In the genomic region with DNA sequence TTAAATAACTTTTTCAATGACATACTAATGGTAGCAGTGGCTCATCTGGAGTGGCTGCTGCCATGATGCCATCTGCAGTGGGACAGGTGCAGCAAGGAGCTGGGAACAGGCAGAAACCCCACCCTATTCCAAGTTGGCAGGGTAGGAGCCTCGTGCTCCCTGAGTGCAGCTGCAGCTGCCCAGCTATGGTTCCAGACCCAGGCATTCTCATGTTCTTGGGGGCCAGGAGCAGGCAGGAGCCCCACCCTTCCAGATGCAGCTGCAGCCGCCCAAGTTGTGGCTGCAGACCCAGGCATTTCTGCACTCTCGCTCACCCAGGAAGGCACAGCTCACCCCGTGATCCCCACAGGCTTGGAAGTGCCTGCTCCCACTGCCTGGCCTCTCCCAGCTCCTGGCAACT, we compare ENCODE assay signal across 1 cellular context.
A peak's percentile ranks its signal among the peaks of the same experiment; 100 is the strongest.
TF ChIP-seq lines count a peak whose summit lies in the region.

No MANE protein-coding gene starts in this region.

TF ChIP-seq in K562, 482 proteins besides CTCF, POLR2A, EP300 and RAD21 (continued from another document):
- TF ChIP-seq, protein P1, sequence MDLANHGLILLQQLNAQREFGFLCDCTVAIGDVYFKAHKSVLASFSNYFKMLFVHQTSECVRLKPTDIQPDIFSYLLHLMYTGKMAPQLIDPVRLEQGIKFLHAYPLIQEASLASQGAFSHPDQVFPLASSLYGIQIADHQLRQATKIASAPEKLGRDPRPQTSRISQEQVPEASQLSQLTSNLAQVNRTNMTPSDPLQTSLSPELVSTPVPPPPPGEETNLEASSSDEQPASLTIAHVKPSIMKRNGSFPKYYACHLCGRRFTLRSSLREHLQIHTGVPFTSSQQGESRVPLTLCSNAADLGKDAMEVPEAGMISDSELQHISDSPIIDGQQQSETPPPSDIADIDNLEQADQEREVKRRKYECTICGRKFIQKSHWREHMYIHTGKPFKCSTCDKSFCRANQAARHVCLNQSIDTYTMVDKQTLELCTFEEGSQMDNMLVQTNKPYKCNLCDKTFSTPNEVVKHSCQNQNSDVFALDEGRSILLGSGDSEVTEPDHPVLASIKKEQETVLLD (IDR thresholded peaks at IDR 0.05) = no peak
- TF ChIP-seq ZNF165 (CRISPR knock-in tag; IDR thresholded peaks at IDR 0.05; ENCODE audit: borderline replicate concordance) (0 out of 2 replicates have a peak, but pooled peaks have one; percentile 24), MECOM (CRISPR knock-in tag; IDR thresholded peaks at IDR 0.05) (0 out of 2 replicates have a peak, but pooled peaks have one; percentile 42), ZNF583 (CRISPR knock-in tag; IDR thresholded peaks at IDR 0.05) (0 out of 2 replicates have a peak, but pooled peaks have one; percentile 18), L3MBTL2 (IDR thresholded peaks at IDR 0.05) (0 out of 2 replicates have a peak, but pooled peaks have one; percentile 15), ZFP36 (IDR thresholded peaks at IDR 0.05; ENCODE audit: low read depth, low read length, partially characterized antibody) (peak; percentile 37), ZNF444 (CRISPR knock-in tag; IDR thresholded peaks at IDR 0.05) (no peak), ZNF263 (CRISPR knock-in tag; IDR thresholded peaks at IDR 0.05; ENCODE audit: borderline replicate concordance) (no peak), PHB2 (IDR thresholded peaks at IDR 0.05; ENCODE audit: low read depth) (no peak), MAZ (CRISPR knock-in tag; conservative IDR thresholded peaks at IDR 0.05 in 1 of 2, IDR thresholded peaks at IDR 0.05 in 1 of 2) (0 out of 4 replicates have a peak, but pooled peaks of 1 of the 2 experiments have one; percentile 26)
- TF ChIP-seq, protein P2, sequence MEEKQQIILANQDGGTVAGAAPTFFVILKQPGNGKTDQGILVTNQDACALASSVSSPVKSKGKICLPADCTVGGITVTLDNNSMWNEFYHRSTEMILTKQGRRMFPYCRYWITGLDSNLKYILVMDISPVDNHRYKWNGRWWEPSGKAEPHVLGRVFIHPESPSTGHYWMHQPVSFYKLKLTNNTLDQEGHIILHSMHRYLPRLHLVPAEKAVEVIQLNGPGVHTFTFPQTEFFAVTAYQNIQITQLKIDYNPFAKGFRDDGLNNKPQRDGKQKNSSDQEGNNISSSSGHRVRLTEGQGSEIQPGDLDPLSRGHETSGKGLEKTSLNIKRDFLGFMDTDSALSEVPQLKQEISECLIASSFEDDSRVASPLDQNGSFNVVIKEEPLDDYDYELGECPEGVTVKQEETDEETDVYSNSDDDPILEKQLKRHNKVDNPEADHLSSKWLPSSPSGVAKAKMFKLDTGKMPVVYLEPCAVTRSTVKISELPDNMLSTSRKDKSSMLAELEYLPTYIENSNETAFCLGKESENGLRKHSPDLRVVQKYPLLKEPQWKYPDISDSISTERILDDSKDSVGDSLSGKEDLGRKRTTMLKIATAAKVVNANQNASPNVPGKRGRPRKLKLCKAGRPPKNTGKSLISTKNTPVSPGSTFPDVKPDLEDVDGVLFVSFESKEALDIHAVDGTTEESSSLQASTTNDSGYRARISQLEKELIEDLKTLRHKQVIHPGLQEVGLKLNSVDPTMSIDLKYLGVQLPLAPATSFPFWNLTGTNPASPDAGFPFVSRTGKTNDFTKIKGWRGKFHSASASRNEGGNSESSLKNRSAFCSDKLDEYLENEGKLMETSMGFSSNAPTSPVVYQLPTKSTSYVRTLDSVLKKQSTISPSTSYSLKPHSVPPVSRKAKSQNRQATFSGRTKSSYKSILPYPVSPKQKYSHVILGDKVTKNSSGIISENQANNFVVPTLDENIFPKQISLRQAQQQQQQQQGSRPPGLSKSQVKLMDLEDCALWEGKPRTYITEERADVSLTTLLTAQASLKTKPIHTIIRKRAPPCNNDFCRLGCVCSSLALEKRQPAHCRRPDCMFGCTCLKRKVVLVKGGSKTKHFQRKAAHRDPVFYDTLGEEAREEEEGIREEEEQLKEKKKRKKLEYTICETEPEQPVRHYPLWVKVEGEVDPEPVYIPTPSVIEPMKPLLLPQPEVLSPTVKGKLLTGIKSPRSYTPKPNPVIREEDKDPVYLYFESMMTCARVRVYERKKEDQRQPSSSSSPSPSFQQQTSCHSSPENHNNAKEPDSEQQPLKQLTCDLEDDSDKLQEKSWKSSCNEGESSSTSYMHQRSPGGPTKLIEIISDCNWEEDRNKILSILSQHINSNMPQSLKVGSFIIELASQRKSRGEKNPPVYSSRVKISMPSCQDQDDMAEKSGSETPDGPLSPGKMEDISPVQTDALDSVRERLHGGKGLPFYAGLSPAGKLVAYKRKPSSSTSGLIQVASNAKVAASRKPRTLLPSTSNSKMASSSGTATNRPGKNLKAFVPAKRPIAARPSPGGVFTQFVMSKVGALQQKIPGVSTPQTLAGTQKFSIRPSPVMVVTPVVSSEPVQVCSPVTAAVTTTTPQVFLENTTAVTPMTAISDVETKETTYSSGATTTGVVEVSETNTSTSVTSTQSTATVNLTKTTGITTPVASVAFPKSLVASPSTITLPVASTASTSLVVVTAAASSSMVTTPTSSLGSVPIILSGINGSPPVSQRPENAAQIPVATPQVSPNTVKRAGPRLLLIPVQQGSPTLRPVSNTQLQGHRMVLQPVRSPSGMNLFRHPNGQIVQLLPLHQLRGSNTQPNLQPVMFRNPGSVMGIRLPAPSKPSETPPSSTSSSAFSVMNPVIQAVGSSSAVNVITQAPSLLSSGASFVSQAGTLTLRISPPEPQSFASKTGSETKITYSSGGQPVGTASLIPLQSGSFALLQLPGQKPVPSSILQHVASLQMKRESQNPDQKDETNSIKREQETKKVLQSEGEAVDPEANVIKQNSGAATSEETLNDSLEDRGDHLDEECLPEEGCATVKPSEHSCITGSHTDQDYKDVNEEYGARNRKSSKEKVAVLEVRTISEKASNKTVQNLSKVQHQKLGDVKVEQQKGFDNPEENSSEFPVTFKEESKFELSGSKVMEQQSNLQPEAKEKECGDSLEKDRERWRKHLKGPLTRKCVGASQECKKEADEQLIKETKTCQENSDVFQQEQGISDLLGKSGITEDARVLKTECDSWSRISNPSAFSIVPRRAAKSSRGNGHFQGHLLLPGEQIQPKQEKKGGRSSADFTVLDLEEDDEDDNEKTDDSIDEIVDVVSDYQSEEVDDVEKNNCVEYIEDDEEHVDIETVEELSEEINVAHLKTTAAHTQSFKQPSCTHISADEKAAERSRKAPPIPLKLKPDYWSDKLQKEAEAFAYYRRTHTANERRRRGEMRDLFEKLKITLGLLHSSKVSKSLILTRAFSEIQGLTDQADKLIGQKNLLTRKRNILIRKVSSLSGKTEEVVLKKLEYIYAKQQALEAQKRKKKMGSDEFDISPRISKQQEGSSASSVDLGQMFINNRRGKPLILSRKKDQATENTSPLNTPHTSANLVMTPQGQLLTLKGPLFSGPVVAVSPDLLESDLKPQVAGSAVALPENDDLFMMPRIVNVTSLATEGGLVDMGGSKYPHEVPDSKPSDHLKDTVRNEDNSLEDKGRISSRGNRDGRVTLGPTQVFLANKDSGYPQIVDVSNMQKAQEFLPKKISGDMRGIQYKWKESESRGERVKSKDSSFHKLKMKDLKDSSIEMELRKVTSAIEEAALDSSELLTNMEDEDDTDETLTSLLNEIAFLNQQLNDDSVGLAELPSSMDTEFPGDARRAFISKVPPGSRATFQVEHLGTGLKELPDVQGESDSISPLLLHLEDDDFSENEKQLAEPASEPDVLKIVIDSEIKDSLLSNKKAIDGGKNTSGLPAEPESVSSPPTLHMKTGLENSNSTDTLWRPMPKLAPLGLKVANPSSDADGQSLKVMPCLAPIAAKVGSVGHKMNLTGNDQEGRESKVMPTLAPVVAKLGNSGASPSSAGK (IDR thresholded peaks at IDR 0.05) = peak; percentile 23; the same call in 1 of the 2 replicates
- TF ChIP-seq, protein P3, sequence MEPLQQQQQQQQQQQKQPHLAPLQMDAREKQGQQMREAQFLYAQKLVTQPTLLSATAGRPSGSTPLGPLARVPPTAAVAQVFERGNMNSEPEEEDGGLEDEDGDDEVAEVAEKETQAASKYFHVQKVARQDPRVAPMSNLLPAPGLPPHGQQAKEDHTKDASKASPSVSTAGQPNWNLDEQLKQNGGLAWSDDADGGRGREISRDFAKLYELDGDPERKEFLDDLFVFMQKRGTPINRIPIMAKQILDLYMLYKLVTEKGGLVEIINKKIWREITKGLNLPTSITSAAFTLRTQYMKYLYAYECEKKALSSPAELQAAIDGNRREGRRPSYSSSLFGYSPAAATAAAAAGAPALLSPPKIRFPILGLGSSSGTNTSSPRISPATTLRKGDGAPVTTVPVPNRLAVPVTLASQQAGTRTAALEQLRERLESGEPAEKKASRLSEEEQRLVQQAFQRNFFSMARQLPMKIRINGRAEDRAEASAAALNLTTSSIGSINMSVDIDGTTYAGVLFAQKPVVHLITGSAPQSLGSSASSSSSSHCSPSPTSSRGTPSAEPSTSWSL (CRISPR knock-in tag; IDR thresholded peaks at IDR 0.05; ENCODE audit: borderline replicate concordance) = 0 out of 2 replicates have a peak, but pooled peaks have one; percentile 43
